ENCODE assay signal across 19 cellular contexts in the genomic region with DNA sequence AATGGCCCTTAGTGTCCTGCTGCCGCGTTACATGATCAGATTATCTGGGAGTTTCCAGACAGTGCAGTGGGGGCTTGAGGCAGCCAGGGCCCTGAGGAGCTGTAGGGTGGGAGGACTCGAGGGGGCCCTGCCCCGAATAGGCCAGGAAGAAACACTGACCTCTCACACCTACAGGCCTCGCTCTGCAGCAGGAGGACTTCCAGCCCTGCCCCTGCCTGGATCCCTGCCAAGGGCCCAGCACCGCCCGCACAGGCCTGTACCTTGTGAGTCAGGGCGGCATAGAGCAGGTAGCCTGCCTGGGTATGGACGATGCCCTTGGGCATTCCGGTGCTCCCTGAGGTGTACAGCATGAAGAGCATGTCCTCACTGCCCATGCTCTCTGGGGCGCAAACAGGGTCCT. TPM values are rescaled to one million over a fixed set of nuclear protein-coding genes. Genes with fewer than 3 reads are reported as not detected.
DNase-seq lines count a peak whose midpoint lies in the region; ATAC-seq and TF ChIP-seq lines count a peak whose summit lies in the region.
"Had no signal": no experiment of that assay in that cellular context is flagged by ENCODE, and none has a peak within 500 bp of the region (broad histone marks: within the 10 kb centered on the region; RNA-seq: fewer than 3 reads in every experiment).

No MANE protein-coding gene starts in this region.

- TF ChIP-seq EP300 in stomach (IDR thresholded peaks at IDR 0.05) = no peak

- DNase-seq in PC-3 = peak; percentile 66
- DNase-seq in dorsolateral prefrontal cortex = peak in 6 of 10 donors; percentile 20 to 43 (median 32)
- DNase-seq in left lung = peak; percentile 71 to 91
- DNase-seq in stomach = peak; percentile 92
- DNase-seq in DMS114 treated with DMSO at 0.1 percent for 48 hours (lab: John Stamatoyannopoulos, UW; ENCODE audit: unreplicated experiment) = no peak
- DNase-seq: activated CD4-positive, alpha-beta T cell treated with anti-CD3 and anti-CD28 coated beads, Interleukin-2, amount 50 U/mL, for 48 hours; CD4-positive, alpha-beta memory T cell; NCI-H1436 treated with DMSO at 0.1 percent for 48 hours; NCI-H526; RPMI8226 had no signal

- H3K27ac ChIP-seq in PC-3 (ENCODE audit: low read length) (no peak overlapping the region), dorsolateral prefrontal cortex (peak overlapping the region in 10 of 59 donors; percentile 5 to 59 (median 23)), left lung (no peak overlapping the region), stomach (peak overlapping the region; percentile 25 to 62 (median 53))

- H3K36me3 ChIP-seq in PC-3 (ENCODE audit: low read depth, low read length) (no peaks in the 10 kb centered on the region), left lung (peaks cover 0 to 29% of the 10 kb centered on the region in 2 donors), stomach (peaks cover 8 to 54% (median 48%) of the 10 kb centered on the region in 4 donors)

- no peak overlapping the region for H2AFZ ChIP-seq in PC-3 (ENCODE audit: low read length)

- H3K9me3 ChIP-seq in PC-3 (ENCODE audit: low read length) (no peaks in the 10 kb centered on the region), left lung (no peaks in the 10 kb centered on the region), stomach (no peaks in the 10 kb centered on the region)

- no peak for TF ChIP-seq POLR2A in stomach (IDR thresholded peaks at IDR 0.05)

- 34 to 69% (median 42%) methylated on average over 5 to 11 of the region's 11 CpGs for WGBS in stomach, 5 donors

- H3F3A ChIP-seq in PC-3 (ENCODE audit: low read length, unreplicated experiment) = no peaks in the 10 kb centered on the region

- CTCF ChIA-PET in PC-3 (lab: Charles Lee) = no interaction called here

- H3K27me3 ChIP-seq in PC-3 (ENCODE audit: low read length) = no peaks in the 10 kb centered on the region
- H3K27me3 ChIP-seq in dorsolateral prefrontal cortex = no peaks in the 10 kb centered on the region
- H3K27me3 ChIP-seq in left lung = no peaks in the 10 kb centered on the region
- H3K27me3 ChIP-seq in stomach = no peaks in the 10 kb centered on the region

- H3K9me2 ChIP-seq in PC-3 (replicated peaks; ENCODE audit: low read length) = no peaks in the 10 kb centered on the region

- TF ChIP-seq CTCF in PC-3 (conservative IDR thresholded peaks at IDR 0.05; ENCODE audit: low read depth, low read length) (no peak), dorsolateral prefrontal cortex (IDR thresholded peaks at IDR 0.05 in 54 of 56, conservative IDR thresholded peaks at IDR 0.05 in 2 of 56; ENCODE audit: low read depth in 1 of 56, partially characterized antibody in 56 of 56) (no peak), left lung (IDR thresholded peaks at IDR 0.05) (no peak), stomach (IDR thresholded peaks at IDR 0.05) (no peak)

- H3K9ac ChIP-seq in PC-3 (ENCODE audit: low read length) = no peak overlapping the region

- no peaks in the 10 kb centered on the region for H3K79me2 ChIP-seq in PC-3 (ENCODE audit: low read length)

- intact Hi-C loops in PC-3 (cut with micrococcal nuclease) (no loop called here), dorsolateral prefrontal cortex (cut with DNase I) (no loop called here), left lung (cut with DNase I) (no loop called here), stomach (cut with DNase I; ENCODE audit: low total_unique reads) (no loop called here)

- H3K4me2 ChIP-seq in PC-3 (ENCODE audit: low read length) = no peak overlapping the region

- H4K20me1 ChIP-seq in PC-3 (ENCODE audit: low read length) = no peaks in the 10 kb centered on the region

- H3K4me1 ChIP-seq in PC-3 (ENCODE audit: insufficient read depth, low read length) (peaks cover 14% of the 10 kb centered on the region), left lung (peaks cover 0 to 9% of the 10 kb centered on the region in 2 donors), stomach (peaks cover 24 to 72% (median 71%) of the 10 kb centered on the region in 4 donors)

- ATAC-seq in PC-3 = peak; percentile 69
- peak; percentile 85 for ATAC-seq in left lung
- ATAC-seq in HG02938 (IDR thresholded peaks at IDR 0.05; ENCODE audit: unreplicated experiment) = no peak
- no peak for ATAC-seq in GM21825 (IDR thresholded peaks at IDR 0.05; ENCODE audit: unreplicated experiment)
- no peak for ATAC-seq in GM18870 (IDR thresholded peaks at IDR 0.05; ENCODE audit: unreplicated experiment)
- ATAC-seq: K562 had no signal

- POLR2A ChIA-PET in PC-3 (lab: Charles Lee; ENCODE audit: unreplicated experiment) = no interaction called here

- no TSS peak for BruUV-seq in PC-3 (replicated peaks; lab: Mats Ljungman, UMichigan)

- H3K4me3 ChIP-seq in PC-3 (ENCODE audit: low read length) = no peak overlapping the region
- no peak overlapping the region for H3K4me3 ChIP-seq in dorsolateral prefrontal cortex
- H3K4me3 ChIP-seq in left lung = no peak overlapping the region
- H3K4me3 ChIP-seq in stomach = no peak overlapping the region
- H3K4me3 ChIP-seq: K562 had no signal

RNA-seq across cellular contexts. Expression of gene APMAP, which starts 30.1 kb away (rescaled TPM):
- 134 and 137 TPM in 2 replicates for total RNA-seq in PC-3 (2014; rRNA removed)
- total RNA-seq in dorsolateral prefrontal cortex = 100 to 1,000 TPM in 21 of 120 experiments, 10 to 100 TPM in 99; 43.1 to 113 (median 90.4) TPM
- 10 to 100 TPM; 82.5 to 83.6 TPM for total RNA-seq in left lung
- total RNA-seq in stomach = 10 to 100 TPM; 12.3 to 55.6 (median 39.3) TPM
- 10 to 100 TPM; 14.4 to 29.5 (median 24.8) TPM for polyA plus RNA-seq in stomach

RNA-seq across cellular contexts. Expression of gene ACSS1, which starts 35.3 kb away (rescaled TPM):
- 2.3 and 2.4 TPM in 2 replicates for total RNA-seq in PC-3 (2014; rRNA removed)
- total RNA-seq in dorsolateral prefrontal cortex = 100 to 1,000 TPM in 2 of 120 experiments, 10 to 100 TPM in 118; 18.5 to 154 (median 56.4) TPM
- 10 to 100 TPM; 26.6 to 40.7 TPM for total RNA-seq in left lung
- 100 to 1,000 TPM in 1 of 5 donors, 10 to 100 TPM in 3, 1 to 10 TPM in 1; 7.0 to 135 (median 35.6) TPM for total RNA-seq in stomach
- 10 to 100 TPM; 35.3 to 37.7 (median 35.9) TPM for polyA plus RNA-seq in stomach
- total RNA-seq: G401 had no signal

RNA-seq across cellular contexts. Expression of gene VSX1, which starts 59.3 kb away (rescaled TPM):
- total RNA-seq in PC-3 (2014; rRNA removed) = not detected in 2 replicates
- total RNA-seq in dorsolateral prefrontal cortex = 10 to 100 TPM in 2 of 120 experiments, 1 to 10 TPM in 118; 1.2 to 12.1 (median 4.6) TPM
- not detected for total RNA-seq in left lung
- not detected for total RNA-seq in stomach
- under 1 TPM in 1 of 3 donors, not detected in 2; 0.05 TPM for polyA plus RNA-seq in stomach
- total RNA-seq: activated T-helper 2 cell treated with anti-CD3 and anti-CD28 coated beads, Interferon-gamma antibody, Interleukin-2, Interleukin-4, amounts not matched to agents 10 μg/mL and 5 μg/mL and 100 μg/mL, durations not matched to agents 14 hours and 24 hours and 36 hours; astrocyte; CD4-positive, alpha-beta memory T cell; fibroblast of villous mesenchyme; G401; K562; pulmonary artery endothelial cell had no signal
- polyA plus RNA-seq: CD4-positive, alpha-beta memory T cell; K562 had no signal

Comparison
In these comparisons a context has a peak if more than half of its experiments do, and no peak if none do; other contexts are left out.
1. ATAC-seq: peak in PC-3 (single experiment) and left lung (single experiment); none in HG02938 (single experiment), GM21825 (single experiment) and GM18870 (single experiment).
2. H3K27ac ChIP-seq: peak in stomach (5 of 5); none in PC-3 (single experiment) and left lung (0 of 2).